8 cellular contexts compared by ENCODE assay signal in genomic region chr13:60163525-60164471, GRCh38. TPM values are rescaled to one million over a fixed set of nuclear protein-coding genes. Genes with fewer than 3 reads are reported as not detected.
DNase-seq lines count a peak whose midpoint lies in the region; ATAC-seq and TF ChIP-seq lines count a peak whose summit lies in the region.

Gene DIAPH3, minus strand, starts transcription at chr13:60163928. Its CDS starts 162 bp downstream, at chr13:60163766.

- TF ChIP-seq CTCF in lung (IDR thresholded peaks at IDR 0.05; ENCODE audit: control extremely low read depth, extremely low read depth), result no peak

- peak within 1 kb of the TSS; percentile 76 for H3K4me3 ChIP-seq in CD8-positive, alpha-beta memory T cell (ENCODE audit: low read length)
- H3K4me3 ChIP-seq in lung, result peak within 1 kb of the TSS; percentile 89

- H3K36me3 ChIP-seq in CD8-positive, alpha-beta memory T cell (ENCODE audit: insufficient read depth, low read length), result no peaks in the 10 kb centered on the region
- H3K36me3 ChIP-seq in lung (ENCODE audit: control insufficient read depth in 2 of 2, insufficient read depth in 2 of 2, low read length in 2 of 2), result no peaks in the 10 kb centered on the region

- H3K4me3 Mint-ChIP-seq in CD8-positive, alpha-beta memory T cell, result peak within 1 kb of the TSS; percentile 90 to 98 (median 95)

- peak; percentile 87 to 92 (median 89) for DNase-seq in CD8-positive, alpha-beta memory T cell
- DNase-seq in HS-27A (ENCODE audit: low read depth) (peak; percentile 68), NK-92 (lab: John Stamatoyannopoulos, UW; ENCODE audit: unreplicated experiment) (peak; percentile 45), lung (ENCODE audit: low spot score) (peak; percentile 96)
- DNase-seq in activated CD8-positive, alpha-beta memory T cell treated with anti-CD3 and anti-CD28 coated beads for 1 hour (ENCODE audit: extremely low read depth in 1 of 2, low read depth in 1 of 2), result peak; percentile 72 to 85
- DNase-seq in effector CD4-positive, alpha-beta T cell, result peak; percentile 89
- DNase-seq in stimulated activated CD4-positive, alpha-beta T cell treated with anti-CD3 and anti-CD28 coated beads, TNF-alpha, amount 100 ng/mL, for 4 hours (ENCODE audit: low read depth in 3 of 3), result peak; percentile 84 to 85 (median 85)

- peaks cover 23 to 33% (median 31%) of the 10 kb centered on the region in 3 donors for H3K4me1 Mint-ChIP-seq in CD8-positive, alpha-beta memory T cell

- H3K27ac ChIP-seq in CD8-positive, alpha-beta memory T cell (ENCODE audit: low read depth, low read length), result peak within 1 kb of the TSS; percentile 73
- peak within 1 kb of the TSS; percentile 91 to 98 for H3K27ac ChIP-seq in lung (ENCODE audit: low read depth in 1 of 2, low read length in 1 of 2)

- H3K27me3 Mint-ChIP-seq in CD8-positive, alpha-beta memory T cell, result peaks cover 0 to 14% of the 10 kb centered on the region in 2 donors

- CTCF ChIA-PET in CD8-positive, alpha-beta memory T cell (lab: Charles Lee), result interaction anchor here (1.2 kb wide), 1 partner anchor 10 kb away, joined by 4 read pairs; no protein-coding TSS in a partner anchor

- H3K36me3 Mint-ChIP-seq in CD8-positive, alpha-beta memory T cell, result peaks cover 0 to 7% (median 3%) of the 10 kb centered on the region in 3 donors

- ATAC-seq in GM19467 (IDR thresholded peaks at IDR 0.05; ENCODE audit: unreplicated experiment) (peak; percentile 100), lung (ENCODE audit: insufficient read depth, low FRiP score) (peak; percentile 100)

- no peaks in the 10 kb centered on the region for H3K27me3 ChIP-seq in CD8-positive, alpha-beta memory T cell (ENCODE audit: insufficient read depth, low read length, poor library complexity, severe bottlenecking)
- no peaks in the 10 kb centered on the region for H3K27me3 ChIP-seq in lung (ENCODE audit: control insufficient read depth, insufficient read depth)

- H3K9me3 Mint-ChIP-seq in CD8-positive, alpha-beta memory T cell, result no peaks in the 10 kb centered on the region

- H3K9me3 ChIP-seq in CD8-positive, alpha-beta memory T cell (ENCODE audit: low read length), result no peaks in the 10 kb centered on the region
- no peaks in the 10 kb centered on the region for H3K9me3 ChIP-seq in lung (ENCODE audit: control insufficient read depth in 2 of 2, insufficient read depth in 1 of 2, low read length in 1 of 2)

- 0 to 1% methylated on average over 60 to 62 of the region's 62 CpGs for WGBS in lung, 2 donors

- peaks cover 11% of the 10 kb centered on the region for H3K4me1 ChIP-seq in CD8-positive, alpha-beta memory T cell (ENCODE audit: insufficient read depth, low read length)
- peaks cover 2 to 18% of the 10 kb centered on the region in 2 donors for H3K4me1 ChIP-seq in lung (ENCODE audit: control insufficient read depth in 2 of 2, insufficient read depth in 2 of 2, low read length in 2 of 2)

- POLR2A ChIA-PET in CD8-positive, alpha-beta memory T cell (lab: Charles Lee), result interaction anchor here (0.9 kb wide), 1 partner anchor 10 kb away, joined by 3 read pairs; no protein-coding TSS in a partner anchor

- H3K27ac Mint-ChIP-seq in CD8-positive, alpha-beta memory T cell, result peak within 1 kb of the TSS; percentile 82 to 99 (median 94)

RNA-seq across cellular contexts. Expression of gene DIAPH3, which starts in this region (rescaled TPM):
- 10 to 100 TPM; 14.6 to 15.4 TPM for total RNA-seq in CD8-positive, alpha-beta memory T cell
- 0.08 TPM for polyA plus RNA-seq in CD8-positive, alpha-beta memory T cell
- 1 to 10 TPM in 1 of 2 donors, under 1 TPM in 1; 0.95 to 6.7 TPM for total RNA-seq in lung
- polyA plus RNA-seq in lung, result 1 to 10 TPM in 1 of 2 donors, under 1 TPM in 1; 0.35 to 1.3 TPM

Comparison
In these comparisons a context has a peak if more than half of its experiments do, and no peak if none do; other contexts are left out.
1. Peak in every context shown above with its lines: DNase-seq, ATAC-seq, H3K4me3 ChIP-seq and H3K27ac ChIP-seq.
2. DNase-seq: peak in every context shown above with its lines; median percentile 96 in lung; 89 in CD8-positive, alpha-beta memory T cell; 89 in effector CD4-positive, alpha-beta T cell; 85 in stimulated activated CD4-positive, alpha-beta T cell treated with anti-CD3 and anti-CD28 coated beads, TNF-alpha, amount 100 ng/mL, for 4 hours; 78 in activated CD8-positive, alpha-beta memory T cell treated with anti-CD3 and anti-CD28 coated beads for 1 hour; 68 in HS-27A; 45 in NK-92.